20 cellular contexts compared by ENCODE assay signal in genomic region chr14:61197416-61197815, GRCh38.
"Had no signal": no experiment of that assay in that cellular context is flagged by ENCODE, and none has a peak within 500 bp of the region (broad histone marks: within the 10 kb centered on the region; RNA-seq: fewer than 3 reads in every experiment).

No MANE protein-coding gene starts in this region.

- H3K4me2 ChIP-seq: neural progenitor cell had no signal

- H2AFZ ChIP-seq: neural progenitor cell had no signal

- DNase-seq: activated CD4-positive, alpha-beta T cell treated with anti-CD3 and anti-CD28 coated beads, Interleukin-2, amount 10 ng/mL, durations not matched to agents 24 days and 14 days; activated CD8-positive, alpha-beta T cell treated with anti-CD3 and anti-CD28 coated beads, Interleukin-2, amount 10 ng/mL, durations not matched to agents 7 days and 5 days; activated naive CD4-positive, alpha-beta T cell treated with anti-CD3 and anti-CD28 coated beads for 36 hours; activated T-cell treated with anti-CD3 and anti-CD28 coated beads, Interleukin-2, amount 50 U/mL, for 24 hours; aorta; brain microvascular endothelial cell; colonic mucosa; endodermal cell; mesenchymal stem cell; mucosa of descending colon; naive B cell; right lobe of liver; small intestine; stimulated activated CD4-positive, alpha-beta T cell treated with anti-CD3 and anti-CD28 coated beads, Interleukin-15, amount 100 ng/mL, for 24 hours; stimulated activated CD4-positive, alpha-beta T cell treated with anti-CD3 and anti-CD28 coated beads, Interleukin-2, amount 100 ng/mL, for 48 hours; T-helper 9 cell; uterus had no signal

- H3K4me3 ChIP-seq: colonic mucosa, mucosa of descending colon, neural progenitor cell, right lobe of liver, tibial nerve, uterus had no signal

- H3K9ac ChIP-seq: neural progenitor cell had no signal

- H3K36me3 ChIP-seq: brain microvascular endothelial cell, colonic mucosa, neural progenitor cell, right lobe of liver, tibial nerve, uterus had no signal

- H3K27me3 ChIP-seq: brain microvascular endothelial cell, colonic mucosa, neural progenitor cell, tibial nerve, uterus had no signal

- H3K27ac ChIP-seq: brain microvascular endothelial cell, colonic mucosa, epithelial cell of prostate, neural progenitor cell, right lobe of liver, tibial nerve, uterus had no signal

- H3K4me1 ChIP-seq: colonic mucosa, right lobe of liver, uterus had no signal

- H3K9me3 ChIP-seq: colonic mucosa, mucosa of descending colon, right lobe of liver, tibial nerve, uterus had no signal

- ATAC-seq: activated CD8-positive, alpha-beta T cell treated with anti-CD3 and anti-CD28 coated beads, Interleukin-2, amount 10 ng/mL, durations not matched to agents 7 days and 5 days; mucosa of descending colon had no signal
